In genomic region chr5:65728219-65728618, GRCh38 we compare ENCODE assay signal across 31 cellular contexts.
"Had no signal": no experiment of that assay in that cellular context is flagged by ENCODE, and none has a peak within 500 bp of the region (broad histone marks: within the 10 kb centered on the region; RNA-seq: fewer than 3 reads in every experiment).

No MANE protein-coding gene starts in this region.

- H3K27me3 Mint-ChIP-seq: activated CD8-positive, alpha-beta memory T cell treated with anti-CD3 and anti-CD28 coated beads, Interleukin-2, amount 10 ng/mL, durations not matched to agents 7 days and 5 days; activated CD8-positive, alpha-beta T cell treated with anti-CD3 and anti-CD28 coated beads for 36 hours; activated naive CD4-positive, alpha-beta T cell treated with anti-CD3 and anti-CD28 coated beads, Interleukin-2, amount 50 U/mL, for 24 hours; naive B cell; progenitor cell of endocrine pancreas; stimulated activated memory B cell treated with anti-CD40 and anti-IgM and Interleukin-4, amounts not matched to agents 10 μg/mL and 1 μg/mL and 100 μg/mL, for 72 hours; stimulated activated naive CD8-positive, alpha-beta T cell treated with anti-CD3 and anti-CD28 coated beads, Interleukin-15, amount 100 ng/mL, for 72 hours; type B pancreatic cell had no signal

- H3K27me3 ChIP-seq: left lung, neutrophil, ovary, sigmoid colon, vagina had no signal

- FAIRE-seq: colon, frontal cortex, islet of Langerhans, small intestine had no signal

- H3K4me3 Mint-ChIP-seq: activated CD8-positive, alpha-beta memory T cell treated with anti-CD3 and anti-CD28 coated beads, Interleukin-2, amount 10 ng/mL, durations not matched to agents 7 days and 5 days; activated CD8-positive, alpha-beta T cell treated with anti-CD3 and anti-CD28 coated beads for 36 hours; activated naive CD4-positive, alpha-beta T cell treated with anti-CD3 and anti-CD28 coated beads, Interleukin-2, amount 50 U/mL, for 24 hours; activated naive CD8-positive, alpha-beta T cell treated with anti-CD3 and anti-CD28 coated beads, Interleukin-2, amount 50 U/mL, for 24 hours; naive B cell; nephron progenitor cell; stimulated activated memory B cell treated with anti-CD40 and anti-IgM and Interleukin-4, amounts not matched to agents 10 μg/mL and 1 μg/mL and 100 μg/mL, for 72 hours; stimulated activated naive CD8-positive, alpha-beta T cell treated with anti-CD3 and anti-CD28 coated beads, Interleukin-15, amount 100 ng/mL, for 72 hours; type B pancreatic cell had no signal

- H3K36me3 ChIP-seq: left lung, neutrophil, ovary, sigmoid colon, vagina had no signal

- DNase-seq: activated CD4-positive, alpha-beta T cell treated with anti-CD3 and anti-CD28 coated beads, Interleukin-2, amount 50 U/mL, for 1 hour; activated CD4-positive, CD25-positive, alpha-beta regulatory T cell treated with anti-CD3 and anti-CD28 coated beads, Interleukin-2, amount 50 U/mL, for 72 hours; activated CD8-positive, alpha-beta memory T cell treated with anti-CD3 and anti-CD28 coated beads, Interleukin-2, amount 10 ng/mL, durations not matched to agents 7 days and 5 days; activated CD8-positive, alpha-beta T cell treated with anti-CD3 and anti-CD28 coated beads for 36 hours; activated naive CD8-positive, alpha-beta T cell treated with anti-CD3 and anti-CD28 coated beads, Interleukin-2, amount 50 U/mL, for 24 hours; activated T-cell treated with anti-CD3 and anti-CD28 coated beads, Interleukin-2, amount 50 U/mL, for 48 hours; amygdala; effector CD8-positive, alpha-beta T cell; glutamatergic neuron; left lung; naive B cell; nephron progenitor cell; ovary; sigmoid colon; small intestine; stimulated activated CD4-positive, alpha-beta T cell treated with anti-CD3 and anti-CD28 coated beads, Interleukin-4, amount 100 ng/mL, for 4 hours; stimulated activated CD8-positive, alpha-beta memory T cell treated with anti-CD3 and anti-CD28 coated beads, Interleukin-4, amount 100 ng/mL, for 48 hours; stimulated activated naive CD8-positive, alpha-beta T cell treated with anti-CD3 and anti-CD28 coated beads, Interleukin-15, amount 100 ng/mL, for 72 hours; substantia nigra; T-helper 2 cell had no signal

- H3K27ac ChIP-seq: left lung, neutrophil, ovary, sigmoid colon, vagina had no signal

- H3K36me3 Mint-ChIP-seq: activated naive CD4-positive, alpha-beta T cell treated with anti-CD3 and anti-CD28 coated beads, Interleukin-2, amount 50 U/mL, for 24 hours; naive B cell had no signal

- H3K9me3 Mint-ChIP-seq: activated CD8-positive, alpha-beta T cell treated with anti-CD3 and anti-CD28 coated beads for 36 hours; activated naive CD4-positive, alpha-beta T cell treated with anti-CD3 and anti-CD28 coated beads, Interleukin-2, amount 50 U/mL, for 24 hours; activated naive CD8-positive, alpha-beta T cell treated with anti-CD3 and anti-CD28 coated beads, Interleukin-2, amount 50 U/mL, for 24 hours; activated T-helper 2 cell treated with anti-CD3 and anti-CD28 coated beads, Interferon-gamma antibody, Interleukin-2, Interleukin-4, amounts not matched to agents 10 μg/mL and 5 μg/mL and 100 μg/mL, durations not matched to agents 14 hours and 24 hours and 36 hours; naive B cell; stimulated activated memory B cell treated with anti-CD40 and anti-IgM and Interleukin-4, amounts not matched to agents 10 μg/mL and 1 μg/mL and 100 μg/mL, for 72 hours; stimulated activated naive CD8-positive, alpha-beta T cell treated with anti-CD3 and anti-CD28 coated beads, Interleukin-15, amount 100 ng/mL, for 72 hours; type B pancreatic cell had no signal

- H3K9me3 ChIP-seq: left lung, neutrophil, ovary, sigmoid colon, vagina had no signal

- H3K4me3 ChIP-seq: left lung, lung, ovary, sigmoid colon, vagina had no signal

- H3K27ac Mint-ChIP-seq: activated CD8-positive, alpha-beta memory T cell treated with anti-CD3 and anti-CD28 coated beads, Interleukin-2, amount 10 ng/mL, durations not matched to agents 7 days and 5 days; activated CD8-positive, alpha-beta T cell treated with anti-CD3 and anti-CD28 coated beads for 36 hours; activated naive CD4-positive, alpha-beta T cell treated with anti-CD3 and anti-CD28 coated beads, Interleukin-2, amount 50 U/mL, for 24 hours; activated naive CD8-positive, alpha-beta T cell treated with anti-CD3 and anti-CD28 coated beads, Interleukin-2, amount 50 U/mL, for 24 hours; activated T-helper 2 cell treated with anti-CD3 and anti-CD28 coated beads, Interferon-gamma antibody, Interleukin-2, Interleukin-4, amounts not matched to agents 10 μg/mL and 5 μg/mL and 100 μg/mL, durations not matched to agents 14 hours and 24 hours and 36 hours; nephron progenitor cell; progenitor cell of endocrine pancreas; stimulated activated memory B cell treated with anti-CD40 and anti-IgM and Interleukin-4, amounts not matched to agents 10 μg/mL and 1 μg/mL and 100 μg/mL, for 72 hours; stimulated activated naive CD8-positive, alpha-beta T cell treated with anti-CD3 and anti-CD28 coated beads, Interleukin-15, amount 100 ng/mL, for 72 hours; type B pancreatic cell had no signal
